8 cellular contexts compared by ENCODE assay signal in genomic region chr17:19004601-19005441, GRCh38. TPM values are rescaled to one million over a fixed set of nuclear protein-coding genes. Genes with fewer than 3 reads are reported as not detected.
DNase-seq lines count a peak whose midpoint lies in the region; ATAC-seq and TF ChIP-seq lines count a peak whose summit lies in the region.

Gene FAM83G (minus strand): TSS chr17:19004764. CDS start chr17:19004041, 723 bp downstream.

- POLR2A ChIA-PET in CD4-positive, alpha-beta T cell (lab: Charles Lee) = interaction anchor here (0.6 to 2.1 kb wide), 9 partner anchors 12 to 147 kb away, joined by 3 to 10 read pairs (median 5); partner anchors contain the start of gene PRPSAP2

- no CpG with 5 or more reads among the region's 62 CpGs for WGBS in iPS DF 6.9 (ENCODE audit: insufficient coverage, insufficient read length)
- WGBS in spleen, 5 donors = 11 to 34% (median 20%) methylated on average over 5 to 62 of the region's 62 CpGs

- no peaks in the 10 kb centered on the region for H3K9me3 ChIP-seq in CD4-positive, alpha-beta T cell (ENCODE audit: control insufficient read depth, low read length)
- 0 out of 2 replicates have a peak, but pooled peaks cover 6% of the 10 kb centered on the region for H3K9me3 ChIP-seq in HUES48 (ENCODE audit: control insufficient read depth, insufficient read depth, low read length)
- no peaks in the 10 kb centered on the region for H3K9me3 ChIP-seq in iPS DF 6.9 (ENCODE audit: control insufficient read depth, insufficient read depth, low read length)
- H3K9me3 ChIP-seq in spleen = no peaks in the 10 kb centered on the region

- TF ChIP-seq CTCF in CD4-positive, alpha-beta T cell (IDR thresholded peaks at IDR 0.05) = no peak
- no peak for TF ChIP-seq CTCF in spleen (IDR thresholded peaks at IDR 0.05 in 8 of 11, conservative IDR thresholded peaks at IDR 0.05 in 3 of 11)

- H3K27me3 Mint-ChIP-seq in CD4-positive, alpha-beta T cell = no peaks in the 10 kb centered on the region
- H3K27me3 Mint-ChIP-seq in T-helper 1 cell treated with Interleukin-12 subunit alpha and Interleukin-12 subunit beta and Interleukin-4 antibody, amounts not matched to agents 30 μg/mL and 1 μg/mL, for 36 hours (ENCODE audit: low read depth) = peaks cover 13% of the 10 kb centered on the region

- DNase-seq in CD4-positive, alpha-beta T cell = peak; percentile 67 to 93 (median 86)
- DNase-seq in amniotic stem cell (lab: John Stamatoyannopoulos, UW) = peak; percentile 39
- no peak for DNase-seq in iPS DF 6.9 (ENCODE audit: low read depth, low spot score)
- peak; percentile 93 for DNase-seq in spleen
- DNase-seq in NCI-H1092 treated with DMSO at 0.1 percent for 48 hours (lab: John Stamatoyannopoulos, UW) = no peak

- H3K4me3 Mint-ChIP-seq in CD4-positive, alpha-beta T cell = peak within 1 kb of the TSS; percentile 97
- H3K4me3 Mint-ChIP-seq in T-helper 1 cell treated with Interleukin-12 subunit alpha and Interleukin-12 subunit beta and Interleukin-4 antibody, amounts not matched to agents 30 μg/mL and 1 μg/mL, for 36 hours = peak within 1 kb of the TSS; percentile 85

- H3K36me3 ChIP-seq in HUES48 (ENCODE audit: control insufficient read depth, insufficient read depth, low read length) (peaks cover 34% of the 10 kb centered on the region), iPS DF 6.9 (ENCODE audit: control insufficient read depth, insufficient read depth, low read length) (peaks cover 5% of the 10 kb centered on the region; the same call in 1 of the 2 replicates), spleen (no peaks in the 10 kb centered on the region)

- H3K9me3 Mint-ChIP-seq in CD4-positive, alpha-beta T cell = no peaks in the 10 kb centered on the region
- H3K9me3 Mint-ChIP-seq in T-helper 1 cell treated with Interleukin-12 subunit alpha and Interleukin-12 subunit beta and Interleukin-4 antibody, amounts not matched to agents 30 μg/mL and 1 μg/mL, for 36 hours = no peaks in the 10 kb centered on the region

- peak within 1 kb of the TSS; percentile 85 for H3K27ac ChIP-seq in CD4-positive, alpha-beta T cell (ENCODE audit: low read depth, low read length)
- H3K27ac ChIP-seq in HUES48 (ENCODE audit: low read depth, low read length) = peak within 1 kb of the TSS; percentile 90
- H3K27ac ChIP-seq in iPS DF 6.9 (ENCODE audit: low read length) = no peak within 1 kb of the TSS
- H3K27ac ChIP-seq in spleen = peak within 1 kb of the TSS in 7 of 8 donors; percentile 46 to 79 (median 57)

- H3K36me3 Mint-ChIP-seq in CD4-positive, alpha-beta T cell (ENCODE audit: low read depth) = no peaks in the 10 kb centered on the region
- peaks cover 5% of the 10 kb centered on the region for H3K36me3 Mint-ChIP-seq in T-helper 1 cell treated with Interleukin-12 subunit alpha and Interleukin-12 subunit beta and Interleukin-4 antibody, amounts not matched to agents 30 μg/mL and 1 μg/mL, for 36 hours (ENCODE audit: low read depth)

- H3K4me3 ChIP-seq in HUES48 (ENCODE audit: low read depth, low read length) (peak within 1 kb of the TSS; percentile 90), iPS DF 6.9 (ENCODE audit: low read length) (peak within 1 kb of the TSS; percentile 56), spleen (peak within 1 kb of the TSS; percentile 43 to 83 (median 60))

- H3K27me3 ChIP-seq in CD4-positive, alpha-beta T cell (ENCODE audit: control insufficient read depth, insufficient read depth, low read length) = no peaks in the 10 kb centered on the region
- no peaks in the 10 kb centered on the region for H3K27me3 ChIP-seq in HUES48 (ENCODE audit: control insufficient read depth, insufficient read depth, low read length)
- no peaks in the 10 kb centered on the region for H3K27me3 ChIP-seq in iPS DF 6.9 (ENCODE audit: control insufficient read depth, insufficient read depth, low read length)
- H3K27me3 ChIP-seq in spleen (replicated peaks in 1 of 7) = peaks cover 0 to 15% (median 0%) of the 10 kb centered on the region in 7 donors

- H3K9ac ChIP-seq in HUES48 (ENCODE audit: low read depth, low read length) = peak within 1 kb of the TSS; percentile 74

- intact Hi-C loops in CD4-positive, alpha-beta T cell (cut with DNase I, micrococcal nuclease) = loop anchor here in 1 of 2 experiments (5.0 to 10.0 kb wide), 5 partner anchors 38 to 360 kb away; partner anchors contain the start of genes B9D1 and PRPSAP2
- intact Hi-C loops in spleen (cut with DNase I; ENCODE audit: low total_unique reads) = no loop called here

- CTCF ChIA-PET in CD4-positive, alpha-beta T cell (lab: Charles Lee) = interaction anchor here (0.6 to 1.7 kb wide), 3 partner anchors 20 to 788 kb away, joined by 3 to 6 read pairs (median 5); no protein-coding TSS in a partner anchor

- peak; percentile 73 for ATAC-seq in CD4-positive, alpha-beta T cell (ENCODE audit: poor library complexity)
- ATAC-seq in GM19463 (IDR thresholded peaks at IDR 0.05; ENCODE audit: unreplicated experiment) = peak; percentile 86

- no peak for TF ChIP-seq POLR2A in spleen (IDR thresholded peaks at IDR 0.05)

- H3K4me1 Mint-ChIP-seq in CD4-positive, alpha-beta T cell (ENCODE audit: low read depth) = peaks cover 30% of the 10 kb centered on the region
- peaks cover 16% of the 10 kb centered on the region for H3K4me1 Mint-ChIP-seq in T-helper 1 cell treated with Interleukin-12 subunit alpha and Interleukin-12 subunit beta and Interleukin-4 antibody, amounts not matched to agents 30 μg/mL and 1 μg/mL, for 36 hours (ENCODE audit: low read depth)

- peak within 1 kb of the TSS; percentile 83 for H3K27ac Mint-ChIP-seq in CD4-positive, alpha-beta T cell
- peak within 1 kb of the TSS; percentile 83 for H3K27ac Mint-ChIP-seq in T-helper 1 cell treated with Interleukin-12 subunit alpha and Interleukin-12 subunit beta and Interleukin-4 antibody, amounts not matched to agents 30 μg/mL and 1 μg/mL, for 36 hours

- H3K4me1 ChIP-seq in HUES48 (ENCODE audit: control insufficient read depth, insufficient read depth, low read length) = peaks cover 15% of the 10 kb centered on the region
- H3K4me1 ChIP-seq in iPS DF 6.9 (ENCODE audit: control insufficient read depth, insufficient read depth, low read length) = peaks cover 6% of the 10 kb centered on the region
- H3K4me1 ChIP-seq in spleen = peaks cover 9 to 52% (median 31%) of the 10 kb centered on the region in 6 donors

RNA-seq across cellular contexts. Expression of gene FAM83G, which starts in this region (rescaled TPM):
- 1 to 10 TPM; 2.9 to 3.0 TPM for total RNA-seq in CD4-positive, alpha-beta T cell
- total RNA-seq in spleen = 1 to 10 TPM; 2.6 to 5.4 (median 4.8) TPM
- polyA plus RNA-seq in spleen = 1 to 10 TPM; 1.3 to 3.9 (median 1.9) TPM

Comparison
In these comparisons a context has a peak if more than half of its experiments do, and no peak if none do; other contexts are left out.
1. DNase-seq: peak in CD4-positive, alpha-beta T cell (10 of 10), amniotic stem cell (single experiment) and spleen (single experiment); none in iPS DF 6.9 (single experiment) and NCI-H1092 treated with DMSO at 0.1 percent for 48 hours (single experiment).
2. Peak in every context shown above with its lines, with median percentiles within 50 percentile points of each other: H3K4me3 ChIP-seq.